In the genomic region with DNA sequence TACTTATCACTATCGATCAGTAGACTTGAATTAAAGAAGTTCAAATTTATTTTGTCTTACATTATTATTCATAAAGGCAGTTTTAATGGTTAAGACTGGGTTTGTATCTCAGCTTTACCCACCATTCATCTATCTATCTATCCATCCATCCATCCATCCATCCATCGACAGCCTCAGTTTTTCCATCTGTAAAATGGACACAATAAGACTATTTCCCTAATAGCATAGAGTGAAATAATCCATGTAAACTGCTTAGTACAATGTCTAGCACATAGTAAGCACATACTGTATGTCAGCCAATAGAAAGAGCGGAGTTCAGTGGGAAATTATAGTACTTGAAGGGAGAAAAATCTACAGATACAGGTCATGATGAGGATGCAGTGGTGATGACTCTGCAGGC, we compare ENCODE assay signal across 16 cellular contexts. TPM values are rescaled to one million over a fixed set of nuclear protein-coding genes. Genes with fewer than 3 reads are reported as not detected.
DNase-seq lines count a peak whose midpoint lies in the region; ATAC-seq, FAIRE-seq and TF ChIP-seq lines count a peak whose summit lies in the region.
"Had no signal": no experiment of that assay in that cellular context is flagged by ENCODE, and none has a peak within 500 bp of the region (broad histone marks: within the 10 kb centered on the region; RNA-seq: fewer than 3 reads in every experiment).

No MANE protein-coding gene starts in this region.

- peak; percentile 15 for FAIRE-seq in H54 (lab: Jason Lieb, UNC)
- FAIRE-seq: urothelium cell line had no signal

- intact Hi-C loops in Right ventricle myocardium superior (cut with DNase I), result no loop called here

- DNase-seq in activated CD8-positive, alpha-beta memory T cell treated with anti-CD3 and anti-CD28 coated beads, Interleukin-2, amount 10 ng/mL, durations not matched to agents 7 days and 5 days, result no peak
- DNase-seq in activated CD8-positive, alpha-beta memory T cell treated with anti-CD3 and anti-CD28 coated beads, Interleukin-2, amount 50 U/mL, for 48 hours, result no peak
- no peak for DNase-seq in H54 (ENCODE audit: insufficient read length, low spot score)
- no peak for DNase-seq in activated naive CD8-positive, alpha-beta T cell treated with anti-CD3 and anti-CD28 coated beads, Interleukin-2, amount 10 ng/mL, durations not matched to agents 7 days and 5 days
- DNase-seq in natural killer cell treated with Interleukin-12 subunit alpha and Interleukin-12 subunit beta and Interleukin-15 and Interleukin-18, amount 100 ng/mL, for 72 hours (ENCODE audit: low spot score), result no peak
- no peak for DNase-seq in Right ventricle myocardium superior
- no peak for DNase-seq in foreskin melanocyte
- DNase-seq: adrenal gland; caudate nucleus; endodermal cell; NCI-H146; SIG-M5; stimulated activated CD4-positive, alpha-beta T cell treated with anti-CD3 and anti-CD28 coated beads, Interleukin-12 subunit alpha, Interleukin-12 subunit beta, amount 100 ng/mL, for 4 hours had no signal

- peak overlapping the region; percentile 91 for H3K27ac Mint-ChIP-seq in activated CD8-positive, alpha-beta memory T cell treated with anti-CD3 and anti-CD28 coated beads, Interleukin-2, amount 10 ng/mL, durations not matched to agents 7 days and 5 days
- H3K27ac Mint-ChIP-seq in activated naive CD8-positive, alpha-beta T cell treated with anti-CD3 and anti-CD28 coated beads, Interleukin-2, amount 10 ng/mL, durations not matched to agents 7 days and 5 days, result peak overlapping the region; percentile 92
- H3K27ac Mint-ChIP-seq in natural killer cell treated with Interleukin-12 subunit alpha and Interleukin-12 subunit beta and Interleukin-15 and Interleukin-18, amount 100 ng/mL, for 72 hours, result peak overlapping the region; percentile 93 to 96
- H3K27ac Mint-ChIP-seq: endodermal cell had no signal

- ATAC-seq in activated CD8-positive, alpha-beta memory T cell treated with anti-CD3 and anti-CD28 coated beads, Interleukin-2, amount 10 ng/mL, durations not matched to agents 7 days and 5 days, result no peak
- ATAC-seq in activated naive CD8-positive, alpha-beta T cell treated with anti-CD3 and anti-CD28 coated beads, Interleukin-2, amount 10 ng/mL, durations not matched to agents 7 days and 5 days (ENCODE audit: low read depth), result no peak
- no peak for ATAC-seq in natural killer cell treated with Interleukin-12 subunit alpha and Interleukin-12 subunit beta and Interleukin-15 and Interleukin-18, amount 100 ng/mL, for 72 hours
- no peak for ATAC-seq in Right ventricle myocardium superior (ENCODE audit: poor library complexity)
- ATAC-seq in HG03442 (IDR thresholded peaks at IDR 0.05; ENCODE audit: unreplicated experiment), result no peak

- H3K36me3 Mint-ChIP-seq in activated CD8-positive, alpha-beta memory T cell treated with anti-CD3 and anti-CD28 coated beads, Interleukin-2, amount 10 ng/mL, durations not matched to agents 7 days and 5 days, result peaks cover 6% of the 10 kb centered on the region
- H3K36me3 Mint-ChIP-seq in activated naive CD8-positive, alpha-beta T cell treated with anti-CD3 and anti-CD28 coated beads, Interleukin-2, amount 10 ng/mL, durations not matched to agents 7 days and 5 days, result peaks cover 2% of the 10 kb centered on the region
- peaks cover 3% of the 10 kb centered on the region for H3K36me3 Mint-ChIP-seq in natural killer cell treated with Interleukin-12 subunit alpha and Interleukin-12 subunit beta and Interleukin-15 and Interleukin-18, amount 100 ng/mL, for 72 hours

- peaks cover 49% of the 10 kb centered on the region for H3K4me1 Mint-ChIP-seq in activated CD8-positive, alpha-beta memory T cell treated with anti-CD3 and anti-CD28 coated beads, Interleukin-2, amount 10 ng/mL, durations not matched to agents 7 days and 5 days
- peaks cover 14% of the 10 kb centered on the region for H3K4me1 Mint-ChIP-seq in activated naive CD8-positive, alpha-beta T cell treated with anti-CD3 and anti-CD28 coated beads, Interleukin-2, amount 10 ng/mL, durations not matched to agents 7 days and 5 days
- peaks cover 31 to 55% of the 10 kb centered on the region in 2 donors for H3K4me1 Mint-ChIP-seq in natural killer cell treated with Interleukin-12 subunit alpha and Interleukin-12 subunit beta and Interleukin-15 and Interleukin-18, amount 100 ng/mL, for 72 hours (ENCODE audit: low read depth in 2 of 2)
- H3K4me1 Mint-ChIP-seq: endodermal cell had no signal

- no peaks in the 10 kb centered on the region for H3K27me3 Mint-ChIP-seq in activated CD8-positive, alpha-beta memory T cell treated with anti-CD3 and anti-CD28 coated beads, Interleukin-2, amount 10 ng/mL, durations not matched to agents 7 days and 5 days
- H3K27me3 Mint-ChIP-seq in activated naive CD8-positive, alpha-beta T cell treated with anti-CD3 and anti-CD28 coated beads, Interleukin-2, amount 10 ng/mL, durations not matched to agents 7 days and 5 days, result no peaks in the 10 kb centered on the region
- peaks cover 5% of the 10 kb centered on the region in 2 donors for H3K27me3 Mint-ChIP-seq in natural killer cell treated with Interleukin-12 subunit alpha and Interleukin-12 subunit beta and Interleukin-15 and Interleukin-18, amount 100 ng/mL, for 72 hours
- H3K27me3 Mint-ChIP-seq: stimulated activated naive CD8-positive, alpha-beta T cell treated with anti-CD3 and anti-CD28 coated beads, Interleukin-15, Interleukin-2, amounts not matched to agents 100 ng/mL and 50 ng/mL, for 24 hours had no signal

- CTCF ChIA-PET in activated CD8-positive, alpha-beta memory T cell treated with anti-CD3 and anti-CD28 coated beads, Interleukin-2, amount 10 ng/mL, durations not matched to agents 7 days and 5 days (lab: Charles Lee), result interaction anchor here (1.2 kb wide), 1 partner anchor 27 kb away, joined by 4 read pairs; no protein-coding TSS in a partner anchor

- H3K9me3 Mint-ChIP-seq in activated CD8-positive, alpha-beta memory T cell treated with anti-CD3 and anti-CD28 coated beads, Interleukin-2, amount 10 ng/mL, durations not matched to agents 7 days and 5 days (ENCODE audit: low read depth), result no peaks in the 10 kb centered on the region
- peaks cover 4% of the 10 kb centered on the region for H3K9me3 Mint-ChIP-seq in activated naive CD8-positive, alpha-beta T cell treated with anti-CD3 and anti-CD28 coated beads, Interleukin-2, amount 10 ng/mL, durations not matched to agents 7 days and 5 days
- peaks cover 2% of the 10 kb centered on the region for H3K9me3 Mint-ChIP-seq in natural killer cell treated with Interleukin-12 subunit alpha and Interleukin-12 subunit beta and Interleukin-15 and Interleukin-18, amount 100 ng/mL, for 72 hours
- H3K9me3 Mint-ChIP-seq: endodermal cell; stimulated activated naive CD8-positive, alpha-beta T cell treated with anti-CD3 and anti-CD28 coated beads, Interleukin-15, Interleukin-2, amounts not matched to agents 100 ng/mL and 50 ng/mL, for 24 hours had no signal

- no peak for TF ChIP-seq POLR2A in H54 (IDR thresholded peaks at IDR 0.05; ENCODE audit: low read depth, low read length)

- H3K4me3 Mint-ChIP-seq in activated CD8-positive, alpha-beta memory T cell treated with anti-CD3 and anti-CD28 coated beads, Interleukin-2, amount 10 ng/mL, durations not matched to agents 7 days and 5 days, result peak overlapping the region; percentile 21
- no peak overlapping the region for H3K4me3 Mint-ChIP-seq in activated naive CD8-positive, alpha-beta T cell treated with anti-CD3 and anti-CD28 coated beads, Interleukin-2, amount 10 ng/mL, durations not matched to agents 7 days and 5 days
- peak overlapping the region; percentile 81 for H3K4me3 Mint-ChIP-seq in natural killer cell treated with Interleukin-12 subunit alpha and Interleukin-12 subunit beta and Interleukin-15 and Interleukin-18, amount 100 ng/mL, for 72 hours
- H3K4me3 Mint-ChIP-seq: endodermal cell had no signal

- POLR2A ChIA-PET in activated naive CD8-positive, alpha-beta T cell treated with anti-CD3 and anti-CD28 coated beads, Interleukin-2, amount 10 ng/mL, durations not matched to agents 7 days and 5 days (lab: Charles Lee), result no interaction called here

RNA-seq across cellular contexts. Expression of gene TM9SF2, which starts 37.3 kb away (rescaled TPM):
- total RNA-seq in activated CD8-positive, alpha-beta memory T cell treated with anti-CD3 and anti-CD28 coated beads, Interleukin-2, amount 10 ng/mL, durations not matched to agents 7 days and 5 days, result 10 to 100 TPM; 67.9 to 79.4 TPM
- total RNA-seq in activated naive CD8-positive, alpha-beta T cell treated with anti-CD3 and anti-CD28 coated beads, Interleukin-2, amount 10 ng/mL, durations not matched to agents 7 days and 5 days, result 10 to 100 TPM; 58.4 to 59.7 TPM
- total RNA-seq in natural killer cell treated with Interleukin-12 subunit alpha and Interleukin-12 subunit beta and Interleukin-15 and Interleukin-18, amount 100 ng/mL, for 72 hours, result 10 to 100 TPM; 61.6 to 81.6 TPM
- total RNA-seq in Right ventricle myocardium superior, result 56.8 TPM
